Comparison of ENCODE assay signal across 10 cellular contexts in genomic region chr13:107864543-107865460, GRCh38.
DNase-seq lines count a peak whose midpoint lies in the region; TF ChIP-seq lines count a peak whose summit lies in the region.
"Had no signal": no experiment of that assay in that cellular context is flagged by ENCODE, and none has a peak within 500 bp of the region (broad histone marks: within the 10 kb centered on the region; RNA-seq: fewer than 3 reads in every experiment).

No MANE protein-coding gene starts in this region.

- no peak overlapping the region for H2BK5ac ChIP-seq in mesendoderm (ENCODE audit: low read length)

- H3K23ac ChIP-seq in mesendoderm (ENCODE audit: low read length): no peak overlapping the region

- no peaks in the 10 kb centered on the region for H3K36me3 ChIP-seq in mesendoderm (ENCODE audit: control insufficient read depth, insufficient read depth, low read length)
- no peaks in the 10 kb centered on the region for H3K36me3 ChIP-seq in transverse colon
- H3K36me3 ChIP-seq: heart right ventricle, thoracic aorta had no signal

- CTCF ChIA-PET in activated CD4-positive, alpha-beta memory T cell treated with anti-CD3 and anti-CD28 coated beads for 36 hours (lab: Charles Lee): no interaction called here

- no peak for TF ChIP-seq EP300 in transverse colon (IDR thresholded peaks at IDR 0.05; ENCODE audit: low read depth)

- H4K5ac ChIP-seq in mesendoderm (ENCODE audit: low read length): no peak overlapping the region

- H3K27ac ChIP-seq in mesendoderm (ENCODE audit: low read depth, low read length): no peak overlapping the region
- no peak overlapping the region for H3K27ac ChIP-seq in transverse colon
- H3K27ac ChIP-seq: heart right ventricle, thoracic aorta had no signal

- H3K4me3 ChIP-seq in mesendoderm (ENCODE audit: low read length) (peak overlapping the region; percentile 1), transverse colon (no peak overlapping the region)

- intact Hi-C loops in activated CD4-positive, alpha-beta memory T cell treated with anti-CD3 and anti-CD28 coated beads for 36 hours (cut with micrococcal nuclease): loop anchor here (5.0 kb wide), 1 partner anchor 653 kb away; no protein-coding TSS in a partner anchor
- intact Hi-C loops in transverse colon (cut with DNase I; ENCODE audit: low total_unique reads): no loop called here

- H3K79me2 ChIP-seq in mesendoderm (ENCODE audit: control insufficient read depth, insufficient read depth, low read length): peaks cover 14% of the 10 kb centered on the region

- peaks cover 3% of the 10 kb centered on the region for H3K79me1 ChIP-seq in mesendoderm (ENCODE audit: low read length)

- no peaks in the 10 kb centered on the region for H3K9me3 ChIP-seq in transverse colon
- H3K9me3 ChIP-seq: thoracic aorta had no signal

- TF ChIP-seq CTCF in brain (conservative IDR thresholded peaks at IDR 0.05): no peak
- TF ChIP-seq CTCF in transverse colon (IDR thresholded peaks at IDR 0.05): no peak

- in situ Hi-C loops in transverse colon (cut with MboI; ENCODE audit: low pct_ligation_motif_present in 1 of 4, low pct_unique_long_range_greater_than_20kb in 1 of 4, low sequenced_read_pairs in 3 of 4): no loop called here

- peak overlapping the region; percentile 91 to 94 (median 93) for H3K4me3 Mint-ChIP-seq in brain
- H3K4me3 Mint-ChIP-seq in activated CD4-positive, alpha-beta memory T cell treated with anti-CD3 and anti-CD28 coated beads for 36 hours: no peak overlapping the region

- H3K36me3 Mint-ChIP-seq in brain: no peaks in the 10 kb centered on the region
- no peaks in the 10 kb centered on the region for H3K36me3 Mint-ChIP-seq in activated CD4-positive, alpha-beta memory T cell treated with anti-CD3 and anti-CD28 coated beads for 36 hours

- no peak for TF ChIP-seq POLR2A in transverse colon (IDR thresholded peaks at IDR 0.05)

- H2BK120ac ChIP-seq in mesendoderm (ENCODE audit: low read depth, low read length): no peak overlapping the region

- H3K27me3 ChIP-seq in mesendoderm (ENCODE audit: insufficient read depth, low read length, poor library complexity) (no peaks in the 10 kb centered on the region), transverse colon (peaks cover 57% of the 10 kb centered on the region)

- peaks cover 0 to 2% (median 0%) of the 10 kb centered on the region in 5 experiments for H3K9me3 Mint-ChIP-seq in brain
- no peaks in the 10 kb centered on the region for H3K9me3 Mint-ChIP-seq in activated CD4-positive, alpha-beta memory T cell treated with anti-CD3 and anti-CD28 coated beads for 36 hours

- H3K18ac ChIP-seq in mesendoderm (ENCODE audit: low read length): no peak overlapping the region

- peaks cover 27% of the 10 kb centered on the region for H3K4me1 Mint-ChIP-seq in brain
- H3K4me1 Mint-ChIP-seq in activated CD4-positive, alpha-beta memory T cell treated with anti-CD3 and anti-CD28 coated beads for 36 hours (ENCODE audit: low read depth): peaks cover 9% of the 10 kb centered on the region

- H2BK15ac ChIP-seq in mesendoderm (replicated peaks; ENCODE audit: low read depth): no peak overlapping the region

- H2AK5ac ChIP-seq in mesendoderm (ENCODE audit: low read length): no peak overlapping the region

- WGBS in mesendoderm (ENCODE audit: extremely low coverage, insufficient coverage, low lambda C conversion rate): no CpG with 5 or more reads among the region's 11 CpGs
- 16 to 36% methylated on average over 9 to 11 of the region's 11 CpGs for WGBS in transverse colon (ENCODE audit: low coverage in 1 of 2), 2 donors

- POLR2A ChIA-PET in activated CD4-positive, alpha-beta memory T cell treated with anti-CD3 and anti-CD28 coated beads for 36 hours (lab: Charles Lee): no interaction called here

- H4K8ac ChIP-seq in mesendoderm (ENCODE audit: low read depth, low read length): no peak overlapping the region

- no peak overlapping the region for H3K9ac ChIP-seq in mesendoderm (ENCODE audit: low read length)

- no peak overlapping the region for H3K56ac ChIP-seq in mesendoderm (ENCODE audit: low read length)

- peaks cover 58% of the 10 kb centered on the region for H3K27me3 Mint-ChIP-seq in brain
- H3K27me3 Mint-ChIP-seq in activated CD4-positive, alpha-beta memory T cell treated with anti-CD3 and anti-CD28 coated beads for 36 hours: peaks cover 32% of the 10 kb centered on the region

- DNase-seq in GM03348 (ENCODE audit: low spot score): peak; percentile 43
- DNase-seq in NCI-H1105 treated with DMSO at 0.1 percent for 48 hours (lab: John Stamatoyannopoulos, UW): peak; percentile 78
- DNase-seq in mesendoderm: peak; percentile 78
- DNase-seq in activated CD4-positive, alpha-beta memory T cell treated with anti-CD3 and anti-CD28 coated beads for 36 hours: no peak
- DNase-seq in 8988T: no peak
- no peak for DNase-seq in NCI-H146 treated with DMSO at 0.1 percent for 48 hours (lab: John Stamatoyannopoulos, UW; ENCODE audit: unreplicated experiment)
- DNase-seq in transverse colon: no peak

- H3K4me1 ChIP-seq in mesendoderm (ENCODE audit: control insufficient read depth, low read depth, low read length): peaks cover 6% of the 10 kb centered on the region
- peaks cover 0 to 8% (median 6%) of the 10 kb centered on the region in 4 donors for H3K4me1 ChIP-seq in transverse colon

- peak overlapping the region in 4 of 5 experiments; percentile 28 to 83 (median 41) for H3K27ac Mint-ChIP-seq in brain
- H3K27ac Mint-ChIP-seq in activated CD4-positive, alpha-beta memory T cell treated with anti-CD3 and anti-CD28 coated beads for 36 hours: no peak overlapping the region

- peak overlapping the region; percentile 17 for H3K4me2 ChIP-seq in mesendoderm (ENCODE audit: low read length)

- H3K4ac ChIP-seq in mesendoderm (ENCODE audit: low read depth, low read length): no peak overlapping the region

Comparison
In these comparisons a context has a peak if more than half of its experiments do, and no peak if none do; other contexts are left out.
1. DNase-seq: peak in GM03348 (single experiment), NCI-H1105 treated with DMSO at 0.1 percent for 48 hours (single experiment) and mesendoderm (single experiment); none in activated CD4-positive, alpha-beta memory T cell treated with anti-CD3 and anti-CD28 coated beads for 36 hours (single experiment), 8988T (single experiment), NCI-H146 treated with DMSO at 0.1 percent for 48 hours (single experiment) and transverse colon (single experiment).